ENCODE assay signal across 8 cellular contexts in genomic region chr16:28140788-28141618, GRCh38.
DNase-seq lines count a peak whose midpoint lies in the region; ATAC-seq and TF ChIP-seq lines count a peak whose summit lies in the region.

No MANE protein-coding gene starts in this region.

- TF ChIP-seq CTCF in OCI-LY3 (IDR thresholded peaks at IDR 0.05; ENCODE audit: low read depth, low read length): no peak
- peak; percentile 75 for TF ChIP-seq CTCF in neutrophil (IDR thresholded peaks at IDR 0.05)
- TF ChIP-seq CTCF in glutamatergic neuron (IDR thresholded peaks at IDR 0.05; ENCODE audit: partially characterized antibody, unreplicated experiment): no peak
- TF ChIP-seq CTCF in tibial nerve (IDR thresholded peaks at IDR 0.05): no peak

- peak overlapping the region; percentile 18; the same call in 1 of the 2 replicates for H3K4me2 ChIP-seq in OCI-LY3 (ENCODE audit: low read length)

- H3K27me3 Mint-ChIP-seq in glutamatergic neuron (ENCODE audit: unreplicated experiment): peaks cover 3% of the 10 kb centered on the region

- ATAC-seq in GM18511 (IDR thresholded peaks at IDR 0.05; ENCODE audit: unreplicated experiment) (peak; percentile 77), HG02870 (IDR thresholded peaks at IDR 0.05; ENCODE audit: unreplicated experiment) (peak; percentile 49)

- no peaks in the 10 kb centered on the region for H3K4me1 Mint-ChIP-seq in glutamatergic neuron (ENCODE audit: low read depth, unreplicated experiment)

- peaks cover 1% of the 10 kb centered on the region for H3K9me3 Mint-ChIP-seq in glutamatergic neuron (ENCODE audit: unreplicated experiment)

- no peak overlapping the region for H2AFZ ChIP-seq in OCI-LY3 (ENCODE audit: low read depth, low read length)

- H3K27ac Mint-ChIP-seq in glutamatergic neuron (ENCODE audit: unreplicated experiment): no peak overlapping the region

- WGBS in tibial nerve, 2 donors: 85 to 92% methylated on average over 5 of the region's 5 CpGs

- DNase-seq in activated naive CD4-positive, alpha-beta T cell treated with anti-CD3 and anti-CD28 coated beads, Interleukin-2, amount 50 U/mL, for 16 hours: peak; percentile 39
- no peak for DNase-seq in glutamatergic neuron
- DNase-seq in HT-29 (ENCODE audit: low spot score): no peak
- no peak for DNase-seq in tibial nerve (ENCODE audit: low spot score in 2 of 2)

- TF ChIP-seq EP300 in tibial nerve (IDR thresholded peaks at IDR 0.05): no peak

- H3K9me3 ChIP-seq in OCI-LY3 (ENCODE audit: insufficient read depth, low read length): no peaks in the 10 kb centered on the region
- no peaks in the 10 kb centered on the region for H3K9me3 ChIP-seq in neutrophil
- no peaks in the 10 kb centered on the region for H3K9me3 ChIP-seq in tibial nerve

- H4K20me1 ChIP-seq in OCI-LY3 (ENCODE audit: insufficient read depth, low read length): peaks cover 11% of the 10 kb centered on the region

- no peak overlapping the region for H3K4me3 Mint-ChIP-seq in glutamatergic neuron (ENCODE audit: unreplicated experiment)

- H3K36me3 ChIP-seq in OCI-LY3 (replicated peaks; ENCODE audit: low read depth, low read length) (peaks cover 65% of the 10 kb centered on the region), neutrophil (peaks cover 74% of the 10 kb centered on the region), tibial nerve (peaks cover 0 to 61% (median 0%) of the 10 kb centered on the region in 3 donors)

- H3K4me1 ChIP-seq in OCI-LY3 (ENCODE audit: low read length) (peaks cover 9% of the 10 kb centered on the region), neutrophil (ENCODE audit: control insufficient read depth in 1 of 2, insufficient read depth in 1 of 2, low read depth in 1 of 2, low read length in 1 of 2) (peaks cover 96% of the 10 kb centered on the region in 2 experiments), tibial nerve (peaks cover 0 to 12% (median 4%) of the 10 kb centered on the region in 4 donors)

- H3K27ac ChIP-seq in OCI-LY3 (ENCODE audit: low read length) (peak overlapping the region; percentile 57), neutrophil (peak overlapping the region; percentile 100), tibial nerve (peak overlapping the region in 2 of 4 donors; percentile 36 to 78)

- H3K79me2 ChIP-seq in OCI-LY3 (ENCODE audit: low read length): peaks cover 73% of the 10 kb centered on the region

- no peaks in the 10 kb centered on the region for H3K36me3 Mint-ChIP-seq in glutamatergic neuron (ENCODE audit: unreplicated experiment)

- no peak overlapping the region for H3K9ac ChIP-seq in OCI-LY3 (ENCODE audit: low read length)

- H3K4me3 ChIP-seq in OCI-LY3 (ENCODE audit: low read length): no peak overlapping the region
- peak overlapping the region; percentile 27 to 38 for H3K4me3 ChIP-seq in neutrophil (ENCODE audit: low read depth in 1 of 2, low read length in 1 of 2)
- H3K4me3 ChIP-seq in tibial nerve: peak overlapping the region in 1 of 4 donors; percentile 13

- no peak for TF ChIP-seq POLR2A in tibial nerve (IDR thresholded peaks at IDR 0.05)

- no peaks in the 10 kb centered on the region for H3K27me3 ChIP-seq in OCI-LY3 (ENCODE audit: low read depth, low read length)
- H3K27me3 ChIP-seq in neutrophil: no peaks in the 10 kb centered on the region
- no peaks in the 10 kb centered on the region for H3K27me3 ChIP-seq in tibial nerve
